In genomic region chr1:2377751-2378440, GRCh38 we compare ENCODE assay signal across 16 cellular contexts.
"Had no signal": no experiment of that assay in that cellular context is flagged by ENCODE, and none has a peak within 500 bp of the region (broad histone marks: within the 10 kb centered on the region; RNA-seq: fewer than 3 reads in every experiment).

No MANE protein-coding gene starts in this region.

- H3K27me3 Mint-ChIP-seq: activated CD4-positive, alpha-beta T cell treated with anti-CD3 and anti-CD28 coated beads, Interleukin-2, amount 10 ng/mL, durations not matched to agents 7 days and 5 days; activated naive CD4-positive, alpha-beta T cell treated with anti-CD3 and anti-CD28 coated beads, Interleukin-2, amount 50 U/mL, for 24 hours; stimulated activated naive B cell treated with anti-CD40 and anti-IgM and Interleukin-4, amounts not matched to agents 10 μg/mL and 1 μg/mL and 100 μg/mL, for 72 hours; T-cell had no signal

- ATAC-seq: activated CD8-positive, alpha-beta T cell treated with anti-CD3 and anti-CD28 coated beads, Interleukin-2, amount 10 ng/mL, durations not matched to agents 7 days and 5 days; activated T-cell treated with anti-CD3 and anti-CD28 coated beads, Interleukin-2, amount 50 U/mL, for 72 hours; heart right ventricle; SK-N-SH treated with all-trans-retinoic acid at 6 μM for 48 hours; stimulated activated naive B cell treated with anti-CD40 and anti-IgM and Interleukin-4, amounts not matched to agents 10 μg/mL and 1 μg/mL and 100 μg/mL, for 72 hours; T-cell had no signal

- H3K9me3 Mint-ChIP-seq: activated CD4-positive, alpha-beta T cell treated with anti-CD3 and anti-CD28 coated beads, Interleukin-2, amount 10 ng/mL, durations not matched to agents 7 days and 5 days; activated naive CD4-positive, alpha-beta T cell treated with anti-CD3 and anti-CD28 coated beads, Interleukin-2, amount 50 U/mL, for 24 hours; activated T-cell treated with anti-CD3 and anti-CD28 coated beads, Interleukin-2, amount 50 U/mL, for 72 hours; neural progenitor cell; stimulated activated naive B cell treated with anti-CD40 and anti-IgM and Interleukin-4, amounts not matched to agents 10 μg/mL and 1 μg/mL and 100 μg/mL, for 72 hours; T-cell had no signal

- DNase-seq: activated CD4-positive, alpha-beta T cell treated with anti-CD3 and anti-CD28 coated beads, Interleukin-2, amount 10 ng/mL, durations not matched to agents 7 days and 5 days; activated CD8-positive, alpha-beta memory T cell treated with anti-CD3 and anti-CD28 coated beads, Interleukin-2, amount 50 U/mL, for 48 hours; activated CD8-positive, alpha-beta T cell treated with anti-CD3 and anti-CD28 coated beads, Interleukin-2, amount 10 ng/mL, durations not matched to agents 7 days and 5 days; activated T-cell treated with anti-CD3 and anti-CD28 coated beads, Interleukin-2, amount 50 U/mL, for 72 hours; cerebellar nuclear complex; effector CD4-positive, alpha-beta T cell; midbrain; stimulated activated naive B cell treated with anti-CD40 and anti-IgM and Interleukin-4, amounts not matched to agents 10 μg/mL and 1 μg/mL and 100 μg/mL, for 72 hours; T-cell had no signal

- H3K4me3 ChIP-seq: breast epithelium, heart right ventricle, neural progenitor cell, ovary, thoracic aorta had no signal

- H3K9ac ChIP-seq: neural progenitor cell had no signal

- H2AFZ ChIP-seq: neural progenitor cell had no signal

- H3K9me3 ChIP-seq: breast epithelium, heart right ventricle, ovary, thoracic aorta had no signal

- H3K27me3 ChIP-seq: breast epithelium, heart right ventricle, neural progenitor cell, ovary had no signal

- H3K36me3 ChIP-seq: breast epithelium, heart right ventricle, neural progenitor cell, ovary, thoracic aorta had no signal

- H3K27ac ChIP-seq: breast epithelium, heart right ventricle, neural progenitor cell, ovary, thoracic aorta had no signal

- H3K27ac Mint-ChIP-seq: activated CD4-positive, alpha-beta T cell treated with anti-CD3 and anti-CD28 coated beads, Interleukin-2, amount 10 ng/mL, durations not matched to agents 7 days and 5 days; activated CD8-positive, alpha-beta T cell treated with anti-CD3 and anti-CD28 coated beads, Interleukin-2, amount 10 ng/mL, durations not matched to agents 7 days and 5 days; activated naive CD4-positive, alpha-beta T cell treated with anti-CD3 and anti-CD28 coated beads, Interleukin-2, amount 50 U/mL, for 24 hours; activated T-cell treated with anti-CD3 and anti-CD28 coated beads, Interleukin-2, amount 50 U/mL, for 72 hours; neural progenitor cell; T-cell had no signal

- H3K4me1 Mint-ChIP-seq: activated naive CD4-positive, alpha-beta T cell treated with anti-CD3 and anti-CD28 coated beads, Interleukin-2, amount 50 U/mL, for 24 hours had no signal

- H3K4me1 ChIP-seq: neural progenitor cell had no signal

- H3K4me3 Mint-ChIP-seq: activated CD4-positive, alpha-beta T cell treated with anti-CD3 and anti-CD28 coated beads, Interleukin-2, amount 10 ng/mL, durations not matched to agents 7 days and 5 days; activated CD8-positive, alpha-beta T cell treated with anti-CD3 and anti-CD28 coated beads, Interleukin-2, amount 10 ng/mL, durations not matched to agents 7 days and 5 days; activated naive CD4-positive, alpha-beta T cell treated with anti-CD3 and anti-CD28 coated beads, Interleukin-2, amount 50 U/mL, for 24 hours; activated T-cell treated with anti-CD3 and anti-CD28 coated beads, Interleukin-2, amount 50 U/mL, for 72 hours; neural progenitor cell; stimulated activated naive B cell treated with anti-CD40 and anti-IgM and Interleukin-4, amounts not matched to agents 10 μg/mL and 1 μg/mL and 100 μg/mL, for 72 hours; T-cell had no signal

- H3K4me2 ChIP-seq: neural progenitor cell had no signal

- H3K36me3 Mint-ChIP-seq: activated naive CD4-positive, alpha-beta T cell treated with anti-CD3 and anti-CD28 coated beads, Interleukin-2, amount 50 U/mL, for 24 hours; stimulated activated naive B cell treated with anti-CD40 and anti-IgM and Interleukin-4, amounts not matched to agents 10 μg/mL and 1 μg/mL and 100 μg/mL, for 72 hours; T-cell had no signal
